Comparison of ENCODE assay signal across 1 cellular context in the genomic region with DNA sequence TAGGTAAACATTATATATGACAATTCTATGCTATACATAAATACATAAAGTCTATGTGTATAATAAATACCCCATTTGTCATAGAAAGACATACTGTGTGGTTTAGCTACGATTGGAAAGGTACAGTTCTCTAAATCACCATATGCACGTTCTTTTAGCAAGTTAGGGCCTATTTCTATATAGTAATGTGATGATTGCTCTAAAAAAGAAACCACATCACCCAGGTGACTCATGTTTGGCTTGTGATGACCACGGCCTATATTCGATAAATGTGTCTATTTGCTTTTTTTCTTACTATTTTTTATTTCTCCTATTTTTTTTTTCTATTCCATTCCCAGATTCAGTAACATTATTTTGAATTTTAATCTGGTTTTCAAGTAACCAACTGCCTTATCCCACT.
TF ChIP-seq lines count a peak whose summit lies in the region.

No MANE protein-coding gene starts in this region.

TF ChIP-seq in GM12878, 131 proteins besides CTCF, POLR2A, EP300 and RAD21:
- peak; percentile 32; the same call in 1 of the 2 replicates for TF ChIP-seq JUNB (IDR thresholded peaks at IDR 0.05)
- no peak for TF ChIP-seq MAX (IDR thresholded peaks at IDR 0.05; ENCODE audit: low read depth, low read length)
